Comparison of ENCODE assay signal across 13 cellular contexts in genomic region chr3:23920151-23920655, GRCh38. TPM values are rescaled to one million over a fixed set of nuclear protein-coding genes. Genes with fewer than 3 reads are reported as not detected.
DNase-seq lines count a peak whose midpoint lies in the region; ATAC-seq, FAIRE-seq and TF ChIP-seq lines count a peak whose summit lies in the region.
"Had no signal": no experiment of that assay in that cellular context is flagged by ENCODE, and none has a peak within 500 bp of the region (broad histone marks: within the 10 kb centered on the region; RNA-seq: fewer than 3 reads in every experiment).

No MANE protein-coding gene starts in this region.

- intact Hi-C loops in Right ventricle myocardium superior (cut with DNase I): no loop called here

- no peaks in the 10 kb centered on the region for H3K27me3 Mint-ChIP-seq in activated naive CD4-positive, alpha-beta T cell treated with anti-CD3 and anti-CD28 coated beads, Interleukin-2, amount 50 U/mL, for 24 hours
- H3K27me3 Mint-ChIP-seq in stimulated activated naive B cell treated with anti-CD40 and anti-IgM and Interleukin-4, amounts not matched to agents 10 μg/mL and 1 μg/mL and 100 μg/mL, for 72 hours: peaks cover 0 to 4% of the 10 kb centered on the region in 2 donors

- H3K9me2 ChIP-seq in SU-DHL-6 (replicated peaks; ENCODE audit: insufficient read depth, low read length): no peaks in the 10 kb centered on the region

- DNase-seq in activated naive CD4-positive, alpha-beta T cell treated with Interleukin-2 at 50 U/mL for 16 hours: no peak
- DNase-seq in erythroblast (lab: John Stamatoyannopoulos, UW) (peak in 1 of 2 experiments; percentile 25), Right ventricle myocardium superior (no peak), Kasumi-1 (lab: John Stamatoyannopoulos, UW) (no peak), D721Med (ENCODE audit: insufficient read length, low spot score) (no peak)
- DNase-seq in stimulated activated naive B cell treated with anti-CD40 and anti-IgM and Interleukin-4, amounts not matched to agents 10 μg/mL and 1 μg/mL and 100 μg/mL, for 72 hours: no peak
- DNase-seq: esophagus squamous epithelium; occipital lobe; stimulated activated CD4-positive, alpha-beta T cell treated with anti-CD3 and anti-CD28 coated beads, Interleukin-2, amount 100 ng/mL, for 24 hours had no signal

- ATAC-seq in stimulated activated naive B cell treated with anti-CD40 and anti-IgM and Interleukin-4, amounts not matched to agents 10 μg/mL and 1 μg/mL and 100 μg/mL, for 72 hours (replicated peaks): no peak
- no peak for ATAC-seq in Right ventricle myocardium superior (ENCODE audit: poor library complexity)

- H3K36me3 Mint-ChIP-seq in activated naive CD4-positive, alpha-beta T cell treated with anti-CD3 and anti-CD28 coated beads, Interleukin-2, amount 50 U/mL, for 24 hours: peaks cover 32% of the 10 kb centered on the region
- peaks cover 40 to 45% of the 10 kb centered on the region in 2 donors for H3K36me3 Mint-ChIP-seq in stimulated activated naive B cell treated with anti-CD40 and anti-IgM and Interleukin-4, amounts not matched to agents 10 μg/mL and 1 μg/mL and 100 μg/mL, for 72 hours

- H3F3A ChIP-seq in SU-DHL-6 (ENCODE audit: insufficient read depth): peaks cover 56% of the 10 kb centered on the region

- peak overlapping the region; percentile 98 for H3K4me3 Mint-ChIP-seq in activated naive CD4-positive, alpha-beta T cell treated with anti-CD3 and anti-CD28 coated beads, Interleukin-2, amount 50 U/mL, for 24 hours
- H3K4me3 Mint-ChIP-seq in stimulated activated naive B cell treated with anti-CD40 and anti-IgM and Interleukin-4, amounts not matched to agents 10 μg/mL and 1 μg/mL and 100 μg/mL, for 72 hours: peak overlapping the region; percentile 36 to 48

- no peak for FAIRE-seq in D721Med (lab: Jason Lieb, UNC)
- FAIRE-seq: islet of Langerhans had no signal

- no peaks in the 10 kb centered on the region for H3K9me3 Mint-ChIP-seq in activated naive CD4-positive, alpha-beta T cell treated with anti-CD3 and anti-CD28 coated beads, Interleukin-2, amount 50 U/mL, for 24 hours
- no peaks in the 10 kb centered on the region for H3K9me3 Mint-ChIP-seq in stimulated activated naive B cell treated with anti-CD40 and anti-IgM and Interleukin-4, amounts not matched to agents 10 μg/mL and 1 μg/mL and 100 μg/mL, for 72 hours

- TF ChIP-seq POLR2A in erythroblast (IDR thresholded peaks at IDR 0.05; ENCODE audit: low read length): peak; percentile 45

- peaks cover 22% of the 10 kb centered on the region for H3K79me2 ChIP-seq in SU-DHL-6 (ENCODE audit: insufficient read depth, low read length)

- H3K4me1 Mint-ChIP-seq in activated naive CD4-positive, alpha-beta T cell treated with anti-CD3 and anti-CD28 coated beads, Interleukin-2, amount 50 U/mL, for 24 hours: peaks cover 36% of the 10 kb centered on the region
- H3K4me1 Mint-ChIP-seq in stimulated activated naive B cell treated with anti-CD40 and anti-IgM and Interleukin-4, amounts not matched to agents 10 μg/mL and 1 μg/mL and 100 μg/mL, for 72 hours: peaks cover 26 to 55% of the 10 kb centered on the region in 2 donors

- peak overlapping the region; percentile 46 for H3K27ac ChIP-seq in SU-DHL-6 (ENCODE audit: low read depth, low read length)
- H3K27ac ChIP-seq: esophagus squamous epithelium had no signal

- peak overlapping the region; percentile 81 for H3K27ac Mint-ChIP-seq in activated naive CD4-positive, alpha-beta T cell treated with anti-CD3 and anti-CD28 coated beads, Interleukin-2, amount 50 U/mL, for 24 hours
- H3K27ac Mint-ChIP-seq in stimulated activated naive B cell treated with anti-CD40 and anti-IgM and Interleukin-4, amounts not matched to agents 10 μg/mL and 1 μg/mL and 100 μg/mL, for 72 hours: peak overlapping the region; percentile 4

- no peak overlapping the region for H3K9ac ChIP-seq in SU-DHL-6 (ENCODE audit: low read length)

- H3K9me3 ChIP-seq in SU-DHL-6 (ENCODE audit: insufficient read depth, low read length): no peaks in the 10 kb centered on the region
- H3K9me3 ChIP-seq: breast epithelium, esophagus squamous epithelium had no signal

- peaks cover 26% of the 10 kb centered on the region for H3K36me3 ChIP-seq in SU-DHL-6 (ENCODE audit: low read length)
- H3K36me3 ChIP-seq: breast epithelium had no signal

- no peak overlapping the region for H3K4me3 ChIP-seq in SU-DHL-6 (ENCODE audit: insufficient read depth, low read length, poor library complexity, severe bottlenecking)
- H3K4me3 ChIP-seq: esophagus squamous epithelium had no signal

- H4K20me1 ChIP-seq in SU-DHL-6 (ENCODE audit: low read depth, low read length): peaks cover 21% of the 10 kb centered on the region

- no peaks in the 10 kb centered on the region for H3K27me3 ChIP-seq in SU-DHL-6 (ENCODE audit: low read length)
- H3K27me3 ChIP-seq: breast epithelium, esophagus squamous epithelium had no signal

- no peak overlapping the region for H2AFZ ChIP-seq in SU-DHL-6 (ENCODE audit: low read depth, low read length, severe bottlenecking)

- TF ChIP-seq CTCF in SU-DHL-6 (IDR thresholded peaks at IDR 0.05; ENCODE audit: insufficient read depth, low read length, poor library complexity, severe bottlenecking) (no peak), D721Med (IDR thresholded peaks at IDR 0.05; ENCODE audit: insufficient read depth, missing control alignments) (no peak)

- H3K4me2 ChIP-seq in SU-DHL-6 (ENCODE audit: low read depth, low read length, poor library complexity, severe bottlenecking): peak overlapping the region; percentile 32

RNA-seq across cellular contexts. Expression of gene RPL15, which starts 3.3 kb away (rescaled TPM):
- total RNA-seq in Right ventricle myocardium superior: 878 TPM

RNA-seq across cellular contexts. Expression of gene NKIRAS1, which starts 3.4 kb away (rescaled TPM):
- 21.2 TPM for total RNA-seq in Right ventricle myocardium superior

RNA-seq across cellular contexts. Expression of gene NR1D2, which starts 24.9 kb away (rescaled TPM):
- total RNA-seq in Right ventricle myocardium superior: 47.1 TPM
